10 cellular contexts compared by ENCODE assay signal in the genomic region with DNA sequence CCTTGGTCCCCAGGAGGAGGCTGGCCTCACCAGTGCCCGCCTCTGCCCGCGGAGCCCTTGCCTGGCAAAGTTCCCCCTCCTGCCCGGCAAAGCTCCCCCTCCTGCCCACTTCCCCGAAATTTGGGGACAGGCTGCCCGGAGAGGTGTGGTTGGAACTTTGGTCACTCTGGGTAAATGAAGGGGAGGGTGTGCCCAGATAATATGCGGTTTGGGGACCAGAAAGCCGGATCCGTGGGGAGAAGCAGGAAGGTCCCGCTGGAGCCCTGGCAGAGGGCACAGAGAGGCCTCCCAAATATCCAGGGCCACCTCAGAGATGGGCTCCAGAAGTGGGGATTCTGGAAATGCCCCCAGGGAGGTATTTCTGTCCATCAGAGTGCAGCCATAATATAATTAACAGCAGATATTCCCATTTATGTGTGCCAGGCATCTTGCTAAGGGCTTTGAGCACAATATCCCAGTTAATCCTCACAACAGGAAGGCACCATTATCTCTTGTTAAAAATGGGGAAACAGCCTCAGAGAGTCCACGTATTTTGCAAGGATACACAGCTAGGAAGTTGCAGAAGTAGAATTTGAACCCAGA. TPM values are rescaled to one million over a fixed set of nuclear protein-coding genes. Genes with fewer than 3 reads are reported as not detected.
DNase-seq lines count a peak whose midpoint lies in the region; ATAC-seq and TF ChIP-seq lines count a peak whose summit lies in the region.
"Had no signal": no experiment of that assay in that cellular context is flagged by ENCODE, and none has a peak within 500 bp of the region (broad histone marks: within the 10 kb centered on the region; RNA-seq: fewer than 3 reads in every experiment).

No MANE protein-coding gene starts in this region.

- H3K9me3 ChIP-seq in cardiac muscle cell (ENCODE audit: low read depth) (no peaks in the 10 kb centered on the region), upper lobe of left lung (no peaks in the 10 kb centered on the region)

- intact Hi-C loops in Right ventricle myocardium superior (cut with DNase I) = no loop called here

- peak overlapping the region; percentile 52 for H3K18ac ChIP-seq in mesendoderm (ENCODE audit: low read length)

- no peak overlapping the region for H3K23ac ChIP-seq in mesendoderm (ENCODE audit: low read length)

- DNase-seq in cardiac muscle cell (ENCODE audit: low read depth in 1 of 2, low spot score in 1 of 2) = no peak
- DNase-seq in Right ventricle myocardium superior = no peak
- DNase-seq in chondrocyte (ENCODE audit: low spot score) = no peak
- DNase-seq in mesendoderm = no peak
- DNase-seq in upper lobe of left lung = peak in 1 of 2 donors; percentile 75
- DNase-seq in stimulated activated CD4-positive, alpha-beta T cell treated with anti-CD3 and anti-CD28 coated beads, Interleukin-2, amount 100 ng/mL, for 24 hours = no peak
- no peak for DNase-seq in NCI-H146 (lab: John Stamatoyannopoulos, UW)
- DNase-seq: activated CD8-positive, alpha-beta memory T cell treated with anti-CD3 and anti-CD28 coated beads, Interleukin-2, amount 50 U/mL, for 4 hours; CD8-positive, alpha-beta memory T cell had no signal

- no CpG with 5 or more reads among the region's 11 CpGs for WGBS in mesendoderm (ENCODE audit: extremely low coverage, insufficient coverage, low lambda C conversion rate)
- 11 to 23% methylated on average over 5 to 9 of the region's 11 CpGs for WGBS in upper lobe of left lung, 2 donors

- H3K27me3 Mint-ChIP-seq in chondrocyte (ENCODE audit: low read depth) = no peaks in the 10 kb centered on the region

- peak overlapping the region; percentile 93 for H3K56ac ChIP-seq in mesendoderm (ENCODE audit: low read length)

- no peaks in the 10 kb centered on the region for H3K9me3 Mint-ChIP-seq in chondrocyte (ENCODE audit: low read depth)
- H3K9me3 Mint-ChIP-seq: CD8-positive, alpha-beta memory T cell had no signal

- TF ChIP-seq EP300 in upper lobe of left lung (IDR thresholded peaks at IDR 0.05) = no peak

- no peak overlapping the region for H4K8ac ChIP-seq in mesendoderm (ENCODE audit: low read depth, low read length)

- no peak overlapping the region for H2BK120ac ChIP-seq in mesendoderm (ENCODE audit: low read depth, low read length)

- no peaks in the 10 kb centered on the region for H3K79me1 ChIP-seq in mesendoderm (ENCODE audit: low read length)

- H3K4me2 ChIP-seq in mesendoderm (ENCODE audit: low read length) = peak overlapping the region; percentile 78

- H3K4me1 Mint-ChIP-seq in chondrocyte (ENCODE audit: low read depth) = peaks cover 27% of the 10 kb centered on the region

- H2BK15ac ChIP-seq in mesendoderm (replicated peaks; ENCODE audit: low read depth) = no peak overlapping the region

- peak overlapping the region; percentile 58 for H3K4me3 Mint-ChIP-seq in chondrocyte (ENCODE audit: unreplicated experiment)

- no peak for TF ChIP-seq POLR2A in upper lobe of left lung (IDR thresholded peaks at IDR 0.05)

- H3K27me3 ChIP-seq in cardiac muscle cell (peaks cover 24% of the 10 kb centered on the region), mesendoderm (ENCODE audit: insufficient read depth, low read length, poor library complexity) (no peaks in the 10 kb centered on the region), upper lobe of left lung (no peaks in the 10 kb centered on the region)

- TF ChIP-seq CTCF in cardiac muscle cell (IDR thresholded peaks at IDR 0.05; ENCODE audit: low read depth, low read length) (no peak), chondrocyte (IDR thresholded peaks at IDR 0.05) (no peak), upper lobe of left lung (IDR thresholded peaks at IDR 0.05) (no peak)

- H3K27ac Mint-ChIP-seq in chondrocyte (ENCODE audit: unreplicated experiment) = no peak overlapping the region
- H3K27ac Mint-ChIP-seq: CD8-positive, alpha-beta memory T cell had no signal

- no peak overlapping the region for H4K5ac ChIP-seq in mesendoderm (ENCODE audit: low read length)

- peaks cover 13% of the 10 kb centered on the region for H3K4me1 ChIP-seq in cardiac muscle cell (ENCODE audit: low read depth)
- peaks cover 11% of the 10 kb centered on the region for H3K4me1 ChIP-seq in mesendoderm (ENCODE audit: control insufficient read depth, low read depth, low read length)
- peaks cover 26 to 35% (median 30%) of the 10 kb centered on the region in 4 donors for H3K4me1 ChIP-seq in upper lobe of left lung

- H3K27ac ChIP-seq in cardiac muscle cell (no peak overlapping the region), mesendoderm (ENCODE audit: low read depth, low read length) (no peak overlapping the region), upper lobe of left lung (peak overlapping the region in 2 of 4 donors; percentile 71 to 79)

- no peak overlapping the region for H2AK5ac ChIP-seq in mesendoderm (ENCODE audit: low read length)

- ATAC-seq in Right ventricle myocardium superior (ENCODE audit: poor library complexity) (no peak), upper lobe of left lung (ENCODE audit: low FRiP score in 2 of 2) (no peak), HG03280 (IDR thresholded peaks at IDR 0.05; ENCODE audit: unreplicated experiment) (no peak)

- H3K9ac ChIP-seq in mesendoderm (ENCODE audit: low read length) = peak overlapping the region; percentile 83

- H3K36me3 Mint-ChIP-seq in chondrocyte (ENCODE audit: low read depth) = no peaks in the 10 kb centered on the region
- H3K36me3 Mint-ChIP-seq: CD8-positive, alpha-beta memory T cell had no signal

- H3K4me3 ChIP-seq in cardiac muscle cell (peak overlapping the region; percentile 33), mesendoderm (ENCODE audit: low read length) (no peak overlapping the region), upper lobe of left lung (peak overlapping the region; percentile 48 to 78 (median 69))

- H2BK5ac ChIP-seq in mesendoderm (ENCODE audit: low read length) = no peak overlapping the region

- H3K36me3 ChIP-seq in cardiac muscle cell (no peaks in the 10 kb centered on the region), mesendoderm (ENCODE audit: control insufficient read depth, insufficient read depth, low read length) (no peaks in the 10 kb centered on the region), upper lobe of left lung (no peaks in the 10 kb centered on the region)

- no peak overlapping the region for H3K4ac ChIP-seq in mesendoderm (ENCODE audit: low read depth, low read length)

- no peaks in the 10 kb centered on the region for H3K79me2 ChIP-seq in mesendoderm (ENCODE audit: control insufficient read depth, insufficient read depth, low read length)

RNA-seq across cellular contexts. Expression of a gene that starts 0.8 kb away (rescaled TPM):
- total RNA-seq in cardiac muscle cell = 3.8 TPM in 2 replicates
- 3.5 and 4.5 TPM in 2 replicates for polyA plus RNA-seq in cardiac muscle cell
- total RNA-seq in Right ventricle myocardium superior = 10.8 TPM
- 44.6 to 151 TPM (median 46.6 TPM) in 3 replicates for total RNA-seq in chondrocyte
- polyA plus RNA-seq in mesendoderm (2013, experiment 1 of 2) = 13.7 TPM
- polyA plus RNA-seq in mesendoderm (2013, experiment 2 of 2) = 12.8 TPM
- 10 to 100 TPM; 18.1 to 26.6 (median 22.4) TPM for total RNA-seq in upper lobe of left lung
